8 cellular contexts compared by ENCODE assay signal in genomic region chr10:118543714-118544400, GRCh38.
DNase-seq lines count a peak whose midpoint lies in the region; ATAC-seq and FAIRE-seq lines count a peak whose summit lies in the region.

No MANE protein-coding gene starts in this region.

- peaks cover 40% of the 10 kb centered on the region for H3K27me3 Mint-ChIP-seq in activated naive CD8-positive, alpha-beta T cell treated with anti-CD3 and anti-CD28 coated beads, Interleukin-2, amount 50 U/mL, for 24 hours

- FAIRE-seq in RCC 7860 (lab: Jason Lieb, UNC) = no peak

- no peaks in the 10 kb centered on the region for H3K36me3 Mint-ChIP-seq in activated naive CD8-positive, alpha-beta T cell treated with anti-CD3 and anti-CD28 coated beads, Interleukin-2, amount 50 U/mL, for 24 hours (ENCODE audit: low read depth)

- H3K9me3 Mint-ChIP-seq in activated naive CD8-positive, alpha-beta T cell treated with anti-CD3 and anti-CD28 coated beads, Interleukin-2, amount 50 U/mL, for 24 hours = no peaks in the 10 kb centered on the region

- H3K27ac Mint-ChIP-seq in activated naive CD8-positive, alpha-beta T cell treated with anti-CD3 and anti-CD28 coated beads, Interleukin-2, amount 50 U/mL, for 24 hours = no peak overlapping the region

- H3K4me1 Mint-ChIP-seq in activated naive CD8-positive, alpha-beta T cell treated with anti-CD3 and anti-CD28 coated beads, Interleukin-2, amount 50 U/mL, for 24 hours = no peaks in the 10 kb centered on the region

- DNase-seq in Ammon's horn (ENCODE audit: low spot score) (peak; percentile 60), HPDE6-E6E7 (ENCODE audit: extremely low spot score) (peak; percentile 73), RCC 7860 (ENCODE audit: low spot score) (peak; percentile 18), iPS-NIHi11 (ENCODE audit: low spot score) (peak; percentile 88)
- DNase-seq in activated naive CD8-positive, alpha-beta T cell treated with anti-CD3 and anti-CD28 coated beads, Interleukin-2, amount 50 U/mL, for 24 hours = peak; percentile 41
- peak; percentile 13 to 38 for DNase-seq in stimulated activated CD4-positive, alpha-beta T cell treated with anti-CD3 and anti-CD28 coated beads, Interleukin-4, amount 100 ng/mL, for 48 hours (ENCODE audit: low read depth in 2 of 2)

- no peak overlapping the region for H3K4me3 Mint-ChIP-seq in activated naive CD8-positive, alpha-beta T cell treated with anti-CD3 and anti-CD28 coated beads, Interleukin-2, amount 50 U/mL, for 24 hours

- ATAC-seq in GM18858 (IDR thresholded peaks at IDR 0.05; ENCODE audit: unreplicated experiment) (peak; percentile 46), HG03378 (IDR thresholded peaks at IDR 0.05; ENCODE audit: unreplicated experiment) (no peak)
- ATAC-seq in activated naive CD8-positive, alpha-beta T cell treated with anti-CD3 and anti-CD28 coated beads, Interleukin-2, amount 50 U/mL, for 24 hours = peak; percentile 43

Comparison
In these comparisons a context has a peak if more than half of its experiments do, and no peak if none do; other contexts are left out.
1. DNase-seq: peak in every context shown above with its lines; median percentile 88 in iPS-NIHi11; 73 in HPDE6-E6E7; 60 in Ammon's horn; 41 in activated naive CD8-positive, alpha-beta T cell treated with anti-CD3 and anti-CD28 coated beads, Interleukin-2, amount 50 U/mL, for 24 hours; 26 in stimulated activated CD4-positive, alpha-beta T cell treated with anti-CD3 and anti-CD28 coated beads, Interleukin-4, amount 100 ng/mL, for 48 hours; 18 in RCC 7860.